1 cellular context compared by ENCODE assay signal in the genomic region with DNA sequence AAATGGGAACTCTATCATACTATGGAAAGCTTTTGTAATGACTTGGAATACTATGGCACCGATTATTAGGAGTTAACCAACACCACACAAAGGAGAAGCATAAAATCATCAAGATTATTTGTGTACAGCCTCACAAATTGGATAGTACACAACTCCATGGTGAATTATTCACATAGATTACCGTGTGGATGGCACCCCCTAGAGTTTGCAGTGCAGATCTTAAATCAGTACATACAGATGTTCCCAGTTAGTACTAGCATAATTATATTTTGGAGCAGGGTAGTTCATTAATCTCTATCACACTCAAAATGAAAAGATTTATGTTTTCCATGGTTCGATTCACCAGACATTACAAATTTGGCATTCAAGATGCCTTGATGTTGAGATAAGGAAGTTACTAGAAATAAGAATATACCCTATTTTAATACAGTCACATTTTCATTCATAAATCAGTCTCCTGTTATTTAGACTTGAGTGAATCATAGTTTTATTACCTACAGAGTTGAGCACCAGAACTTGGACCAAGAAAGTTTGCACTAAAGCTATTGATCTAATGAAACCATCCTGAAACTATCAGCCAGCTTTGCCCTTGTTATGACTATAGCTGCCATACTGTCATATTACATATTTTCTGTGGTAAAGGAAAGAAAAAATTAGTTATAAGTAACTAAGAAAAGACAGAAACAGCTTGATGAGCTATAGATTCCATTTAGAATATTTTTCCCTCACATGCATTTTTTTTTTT.
TF ChIP-seq lines count a peak whose summit lies in the region.

No MANE protein-coding gene starts in this region.

TF ChIP-seq in HCT116, 20 proteins besides CTCF, POLR2A, EP300 and RAD21 (continued from another document):
- no peak for TF ChIP-seq ZFX (IDR thresholded peaks at IDR 0.05)
TF ChIP-seq in HCT116: peak in this region for 0.
